13 cellular contexts compared by ENCODE assay signal in genomic region chr3:73284432-73284831, GRCh38.
"Had no signal": no experiment of that assay in that cellular context is flagged by ENCODE, and none has a peak within 500 bp of the region (broad histone marks: within the 10 kb centered on the region; RNA-seq: fewer than 3 reads in every experiment).

No MANE protein-coding gene starts in this region.

- ATAC-seq: activated CD4-positive, CD25-positive, alpha-beta regulatory T cell treated with anti-CD3 and anti-CD28 coated beads, Interleukin-2, amount 50 U/mL, for 24 hours; heart right ventricle; left colon; lower lobe of right lung; naive thymus-derived CD4-positive, alpha-beta T cell had no signal

- DNase-seq: activated CD4-positive, alpha-beta memory T cell treated with anti-CD3 and anti-CD28 coated beads, Interleukin-2, amount 10 ng/mL, durations not matched to agents 7 days and 5 days; activated CD4-positive, alpha-beta T cell treated with anti-CD3 and anti-CD28 coated beads, Interleukin-2, amount 10 ng/mL, durations not matched to agents 24 days and 14 days; activated effector memory CD4-positive, alpha-beta T cell treated with anti-CD3 and anti-CD28 coated beads, Interleukin-2, amount 50 U/mL, for 16 hours; activated naive CD4-positive, alpha-beta T cell treated with anti-CD3 and anti-CD28 coated beads, Interleukin-2, amount 10 ng/mL, durations not matched to agents 7 days and 5 days; activated T-cell treated with anti-CD3 and anti-CD28 coated beads for 4 hours; cortex of kidney; heart right ventricle; left colon; lower lobe of right lung; naive thymus-derived CD4-positive, alpha-beta T cell; substantia nigra; tibial artery had no signal
